In genomic region chr1:174942547-174943255, GRCh38 we compare ENCODE assay signal across 14 cellular contexts. TPM values are rescaled to one million over a fixed set of nuclear protein-coding genes. Genes with fewer than 3 reads are reported as not detected.
DNase-seq lines count a peak whose midpoint lies in the region; ATAC-seq and TF ChIP-seq lines count a peak whose summit lies in the region.
"Had no signal": no experiment of that assay in that cellular context is flagged by ENCODE, and none has a peak within 500 bp of the region (broad histone marks: within the 10 kb centered on the region; RNA-seq: fewer than 3 reads in every experiment).

No MANE protein-coding gene starts in this region.

- H3K4me1 ChIP-seq in ascending aorta: peaks cover 0 to 2% of the 10 kb centered on the region in 2 donors

- no peaks in the 10 kb centered on the region for H3K27me3 ChIP-seq in ascending aorta

- H3K4me1 Mint-ChIP-seq in memory B cell: peaks cover 21% of the 10 kb centered on the region

- no peak overlapping the region for H3K4me3 ChIP-seq in ascending aorta
- H3K4me3 ChIP-seq: PC-9 had no signal

- H3K27ac Mint-ChIP-seq in memory B cell: peak overlapping the region; percentile 45
- H3K27ac Mint-ChIP-seq: activated T-helper 2 cell treated with anti-CD3 and anti-CD28 coated beads, Interferon-gamma antibody, Interleukin-2, Interleukin-4, amounts not matched to agents 10 μg/mL and 5 μg/mL and 100 μg/mL, durations not matched to agents 14 hours and 24 hours and 36 hours had no signal

- peaks cover 6% of the 10 kb centered on the region for H3K36me3 Mint-ChIP-seq in memory B cell

- H3K4me3 Mint-ChIP-seq in memory B cell: peak overlapping the region; percentile 6
- H3K4me3 Mint-ChIP-seq: nephron had no signal

- intact Hi-C loops in ascending aorta (cut with DNase I): no loop called here

- H3K9me3 ChIP-seq in ascending aorta: no peaks in the 10 kb centered on the region

- H3K27ac ChIP-seq in ascending aorta: no peak overlapping the region
- H3K27ac ChIP-seq: PC-9, WERI-Rb-1 had no signal

- DNase-seq in AML-193 (lab: John Stamatoyannopoulos, UW) (peak; percentile 85 to 92), NAMALWA (ENCODE audit: low spot score) (peak; percentile 43), cerebellar cortex (ENCODE audit: low spot score) (peak; percentile 54), memory B cell (ENCODE audit: low spot score in 2 of 2) (peak in 1 of 2 donors; percentile 1), occipital lobe (lab: John Stamatoyannopoulos, UW) (no peak), ascending aorta (ENCODE audit: low spot score in 2 of 2) (no peak)
- DNase-seq in effector CD8-positive, alpha-beta T cell (lab: John Stamatoyannopoulos, UW): no peak
- DNase-seq: NCI-H1105 treated with DMSO at 0.1 percent for 48 hours; PC-9; stimulated activated CD4-positive, alpha-beta T cell treated with anti-CD3 and anti-CD28 coated beads, Interleukin-4, amount 100 ng/mL, for 24 hours; WERI-Rb-1 had no signal

- no peaks in the 10 kb centered on the region for H3K27me3 Mint-ChIP-seq in memory B cell

- H3K36me3 ChIP-seq in ascending aorta: no peaks in the 10 kb centered on the region
- H3K36me3 ChIP-seq: WERI-Rb-1 had no signal

- ATAC-seq in memory B cell (ENCODE audit: low read depth) (peak; percentile 95), HG02678 (IDR thresholded peaks at IDR 0.05; ENCODE audit: unreplicated experiment) (no peak)

- H3K9me3 Mint-ChIP-seq in memory B cell: no peaks in the 10 kb centered on the region
- H3K9me3 Mint-ChIP-seq: activated T-helper 2 cell treated with anti-CD3 and anti-CD28 coated beads, Interferon-gamma antibody, Interleukin-2, Interleukin-4, amounts not matched to agents 10 μg/mL and 5 μg/mL and 100 μg/mL, durations not matched to agents 14 hours and 24 hours and 36 hours; nephron had no signal

- TF ChIP-seq CTCF in ascending aorta (IDR thresholded peaks at IDR 0.05): no peak

RNA-seq across cellular contexts. Expression of gene CACYBP, which starts 57.0 kb away (rescaled TPM):
- total RNA-seq in occipital lobe: 103 TPM
- total RNA-seq in ascending aorta: 77.4 TPM

Comparison
In these comparisons a context has a peak if more than half of its experiments do, and no peak if none do; other contexts are left out.
1. DNase-seq: peak in AML-193 (2 of 2), NAMALWA (single experiment) and cerebellar cortex (single experiment); none in occipital lobe (single experiment), effector CD8-positive, alpha-beta T cell (single experiment) and ascending aorta (0 of 2).